8 cellular contexts compared by ENCODE assay signal in genomic region chr2:238160206-238161129, GRCh38. TPM values are rescaled to one million over a fixed set of nuclear protein-coding genes. Genes with fewer than 3 reads are reported as not detected.
DNase-seq lines count a peak whose midpoint lies in the region; ATAC-seq and TF ChIP-seq lines count a peak whose summit lies in the region.

No MANE protein-coding gene starts in this region.

- H3K36me3 Mint-ChIP-seq in chondrocyte (ENCODE audit: low read depth) (no peaks in the 10 kb centered on the region), neural progenitor cell (peaks cover 3% of the 10 kb centered on the region)

- H3K27me3 ChIP-seq in GM06990 (replicated peaks; ENCODE audit: control insufficient read depth, insufficient read depth, low read length) (no peaks in the 10 kb centered on the region), neural progenitor cell (peaks cover 89% of the 10 kb centered on the region)

- peaks cover 12% of the 10 kb centered on the region for H3F3A ChIP-seq in neural progenitor cell (ENCODE audit: low read depth)

- H3K4me2 ChIP-seq in neural progenitor cell: no peak overlapping the region

- no peak overlapping the region for H2AFZ ChIP-seq in neural progenitor cell (replicated peaks)

- H3K36me3 ChIP-seq in GM06990 (ENCODE audit: control insufficient read depth, insufficient read depth, low read length): no peaks in the 10 kb centered on the region; the same call in 1 of the 2 replicates
- H3K36me3 ChIP-seq in neural progenitor cell: no peaks in the 10 kb centered on the region

- H3K9me3 ChIP-seq in neural progenitor cell (ENCODE audit: low read depth): no peaks in the 10 kb centered on the region

- H3K9me3 Mint-ChIP-seq in chondrocyte (ENCODE audit: low read depth): no peaks in the 10 kb centered on the region
- H3K9me3 Mint-ChIP-seq in neural progenitor cell: peaks cover 3% of the 10 kb centered on the region

- ATAC-seq in HG03378 (IDR thresholded peaks at IDR 0.05; ENCODE audit: unreplicated experiment): no peak
- ATAC-seq in HG03457 (IDR thresholded peaks at IDR 0.05; ENCODE audit: unreplicated experiment): no peak

- DNase-seq in GM06990 (ENCODE audit: extremely low read depth, insufficient read length) (no peak), NCI-H1694 (lab: John Stamatoyannopoulos, UW) (peak; percentile 22), chondrocyte (ENCODE audit: low spot score) (peak; percentile 67), neural progenitor cell (ENCODE audit: low spot score) (peak; percentile 62), DMS53 treated with DMSO at 0.1 percent for 48 hours (lab: John Stamatoyannopoulos, UW; ENCODE audit: unreplicated experiment) (no peak)
- no peak for DNase-seq in activated effector memory CD4-positive, alpha-beta T cell treated with anti-CD3 and anti-CD28 coated beads, Interleukin-2, amount 50 U/mL, for 16 hours

- H3K4me1 ChIP-seq in neural progenitor cell: peaks cover 11% of the 10 kb centered on the region

- no peak overlapping the region for H3K4me3 ChIP-seq in GM06990 (replicated peaks; ENCODE audit: low read depth, low read length)
- H3K4me3 ChIP-seq in neural progenitor cell: no peak overlapping the region

- peaks cover 33% of the 10 kb centered on the region for H4K20me1 ChIP-seq in neural progenitor cell (ENCODE audit: low read depth)

- H3K79me2 ChIP-seq in neural progenitor cell (ENCODE audit: low read depth): no peaks in the 10 kb centered on the region

- H3K27me3 Mint-ChIP-seq in chondrocyte (ENCODE audit: low read depth): no peaks in the 10 kb centered on the region
- peaks cover 32% of the 10 kb centered on the region for H3K27me3 Mint-ChIP-seq in neural progenitor cell (ENCODE audit: insufficient read depth, low read depth)

- no peak overlapping the region for H3K27ac Mint-ChIP-seq in chondrocyte (ENCODE audit: unreplicated experiment)
- no peak overlapping the region for H3K27ac Mint-ChIP-seq in neural progenitor cell

- H3K4me3 Mint-ChIP-seq in chondrocyte (ENCODE audit: unreplicated experiment) (no peak overlapping the region), neural progenitor cell (peak overlapping the region; percentile 33)

- no peak overlapping the region for H3K27ac ChIP-seq in neural progenitor cell

- H3K9ac ChIP-seq in neural progenitor cell: no peak overlapping the region

- H3K4me1 Mint-ChIP-seq in chondrocyte (ENCODE audit: low read depth) (peaks cover 23% of the 10 kb centered on the region), neural progenitor cell (peaks cover 12% of the 10 kb centered on the region)

- TF ChIP-seq CTCF in GM06990 (IDR thresholded peaks at IDR 0.05; ENCODE audit: insufficient read depth, low read length, poor library complexity, severe bottlenecking) (peak; percentile 52), chondrocyte (IDR thresholded peaks at IDR 0.05) (peak; percentile 64), neural progenitor cell (IDR thresholded peaks at IDR 0.05) (peak; percentile 54)

RNA-seq across cellular contexts. Expression of gene ERFE, which starts 1.7 kb away (rescaled TPM):
- total RNA-seq in chondrocyte (1.8 to 10.3 TPM (median 9.4 TPM) in 3 replicates), neural progenitor cell (ENCODE audit: low replicate concordance) (0.09 TPM in 1 of 2 replicates, not detected in the other)

RNA-seq across cellular contexts. Expression of gene KLHL30, which starts 22.0 kb away (rescaled TPM):
- total RNA-seq in chondrocyte (12.2 to 25.6 TPM (median 24.4 TPM) in 3 replicates), neural progenitor cell (ENCODE audit: low replicate concordance) (0.06 TPM in 1 of 2 replicates, not detected in the other)

RNA-seq across cellular contexts. Expression of gene ILKAP, which starts 43.0 kb away (rescaled TPM):
- total RNA-seq in chondrocyte (24.9 to 36.7 TPM (median 29.7 TPM) in 3 replicates), neural progenitor cell (ENCODE audit: low replicate concordance) (19.0 and 24.7 TPM in 2 replicates)

Comparison
In these comparisons a context has a peak if more than half of its experiments do, and no peak if none do; other contexts are left out.
1. DNase-seq: peak in NCI-H1694 (single experiment), chondrocyte (single experiment) and neural progenitor cell (single experiment); none in GM06990 (single experiment), activated effector memory CD4-positive, alpha-beta T cell treated with anti-CD3 and anti-CD28 coated beads, Interleukin-2, amount 50 U/mL, for 16 hours (single experiment) and DMS53 treated with DMSO at 0.1 percent for 48 hours (single experiment).
2. RNA of gene KLHL30, which starts 22.0 kb away (total RNA-seq): 12.2 to 25.6 TPM in chondrocyte; 0.06 TPM in neural progenitor cell; every median in the first group is over 10 times any median in the second.
3. Peak in every context shown above with its lines, with median percentiles within 50 percentile points of each other: CTCF ChIP-seq.